1 cellular context compared by ENCODE assay signal in genomic region chr6:13761361-13762036, GRCh38.
TF ChIP-seq lines count a peak whose summit lies in the region.

No MANE protein-coding gene starts in this region.

TF ChIP-seq in H1, 55 proteins besides CTCF, POLR2A, EP300 and RAD21:
- TF ChIP-seq YY1 (IDR thresholded peaks at IDR 0.05; ENCODE audit: low read depth, low read length) (no peak), SP4 (IDR thresholded peaks at IDR 0.05; ENCODE audit: low read length) (no peak), SUZ12 (IDR thresholded peaks at IDR 0.05; ENCODE audit: low read length) (no peak), POLR2AphosphoS5 (IDR thresholded peaks at IDR 0.05; ENCODE audit: low read depth, low read length) (no peak), KDM4A (IDR thresholded peaks at IDR 0.05; ENCODE audit: low read depth, low read length, severe bottlenecking) (no peak), NRF1 (IDR thresholded peaks at IDR 0.05; ENCODE audit: low read depth, low read length) (no peak), RFX5 (IDR thresholded peaks at IDR 0.05; ENCODE audit: borderline replicate concordance, low read depth, low read length) (no peak), JUN (IDR thresholded peaks at IDR 0.05; ENCODE audit: low read depth, low read length) (no peak), PHF8 (conservative IDR thresholded peaks at IDR 0.05; ENCODE audit: low read depth, low read length) (no peak), BRCA1 (IDR thresholded peaks at IDR 0.05; ENCODE audit: low read depth, low read length) (no peak), CHD7 (IDR thresholded peaks at IDR 0.05; ENCODE audit: insufficient replicate concordance, low read length) (no peak), CBX5 (IDR thresholded peaks at IDR 0.05; ENCODE audit: low read depth, low read length) (no peak), TAF1 (IDR thresholded peaks at IDR 0.05; ENCODE audit: low read depth, low read length) (no peak), HDAC6 (IDR thresholded peaks at IDR 0.05; ENCODE audit: low read depth, low read length) (no peak), SIX5 (IDR thresholded peaks at IDR 0.05; ENCODE audit: low read depth, low read length) (no peak)
